ENCODE assay signal across 1 cellular context in genomic region chr3:195859061-195859845, GRCh38.
TF ChIP-seq lines count a peak whose summit lies in the region.

No MANE protein-coding gene starts in this region.

TF ChIP-seq in HEK293, 187 proteins besides CTCF, POLR2A, EP300 and RAD21 (continued from another document):
- TF ChIP-seq ZNF518A (tag by site-specific recombination; conservative IDR thresholded peaks at IDR 0.05; ENCODE audit: low read depth), result no peak
- no peak for TF ChIP-seq SALL2 (tag by site-specific recombination; IDR thresholded peaks at IDR 0.05; ENCODE audit: borderline replicate concordance)
- no peak for TF ChIP-seq ZNF350 (tag by site-specific recombination; IDR thresholded peaks at IDR 0.05)
- peak; percentile 66 for TF ChIP-seq ZNF654 (tag by site-specific recombination; IDR thresholded peaks at IDR 0.05; ENCODE audit: low read depth)
- TF ChIP-seq ZBTB49 (tag by site-specific recombination; IDR thresholded peaks at IDR 0.05; ENCODE audit: low read depth), result no peak
- no peak for TF ChIP-seq ZNF660 (tag by site-specific recombination; IDR thresholded peaks at IDR 0.05)
- no peak for TF ChIP-seq ZNF24 (tag by site-specific recombination; IDR thresholded peaks at IDR 0.05)
